21 cellular contexts compared by ENCODE assay signal in genomic region chr20:46414608-46415007, GRCh38. TPM values are rescaled to one million over a fixed set of nuclear protein-coding genes. Genes with fewer than 3 reads are reported as not detected.
DNase-seq lines count a peak whose midpoint lies in the region; ATAC-seq, FAIRE-seq and TF ChIP-seq lines count a peak whose summit lies in the region.
"Had no signal": no experiment of that assay in that cellular context is flagged by ENCODE, and none has a peak within 500 bp of the region (broad histone marks: within the 10 kb centered on the region; RNA-seq: fewer than 3 reads in every experiment).

No MANE protein-coding gene starts in this region.

- H3K4me3 Mint-ChIP-seq in neural progenitor cell: no peak overlapping the region
- H3K4me3 Mint-ChIP-seq: B cell; CD4-positive, alpha-beta T cell; CD8-positive, alpha-beta T cell had no signal

- H3K9me3 ChIP-seq in PC-3 (ENCODE audit: low read length) (no peaks in the 10 kb centered on the region), neural progenitor cell (ENCODE audit: low read depth) (no peaks in the 10 kb centered on the region)
- H3K9me3 ChIP-seq: Caco-2 had no signal

- H3K27ac ChIP-seq in PC-3 (ENCODE audit: low read length): no peak overlapping the region
- H3K27ac ChIP-seq in neural progenitor cell: no peak overlapping the region
- H3K27ac ChIP-seq: 22Rv1; A549; BLaER1 treated with 17β-estradiol and CSF1 and Interleukin-3, amounts not matched to agents 10 nM and 100 nM; C4-2B had no signal

- peak; percentile 56 for ATAC-seq in PC-3
- ATAC-seq in HG02973 (IDR thresholded peaks at IDR 0.05; ENCODE audit: unreplicated experiment): no peak
- ATAC-seq: A549; CD8-positive, alpha-beta T cell had no signal

- intact Hi-C loops in PC-3 (cut with micrococcal nuclease): no loop called here

- H3K4me2 ChIP-seq in PC-3 (ENCODE audit: low read length): no peak overlapping the region
- no peak overlapping the region for H3K4me2 ChIP-seq in neural progenitor cell
- H3K4me2 ChIP-seq: A549; BLaER1 treated with 17β-estradiol and CSF1 and Interleukin-3, amounts not matched to agents 10 nM and 100 nM had no signal

- no peak for FAIRE-seq in bronchial epithelial cell (lab: Jason Lieb, UNC)
- FAIRE-seq: A549, D721Med, G401.6, GM12891, GM19239 had no signal

- H3F3A ChIP-seq in PC-3 (ENCODE audit: low read length, unreplicated experiment) (no peaks in the 10 kb centered on the region), neural progenitor cell (ENCODE audit: low read depth) (peaks cover 9% of the 10 kb centered on the region)

- peaks cover 14% of the 10 kb centered on the region for H3K4me1 Mint-ChIP-seq in neural progenitor cell

- H4K20me1 ChIP-seq in PC-3 (ENCODE audit: low read length) (no peaks in the 10 kb centered on the region), neural progenitor cell (ENCODE audit: low read depth) (no peaks in the 10 kb centered on the region)
- H4K20me1 ChIP-seq: BLaER1 treated with 17β-estradiol and CSF1 and Interleukin-3, amounts not matched to agents 10 nM and 100 nM had no signal

- H3K9ac ChIP-seq in PC-3 (ENCODE audit: low read length) (no peak overlapping the region), neural progenitor cell (no peak overlapping the region)
- H3K9ac ChIP-seq: BLaER1 treated with 17β-estradiol and CSF1 and Interleukin-3, amounts not matched to agents 10 nM and 100 nM had no signal

- DNase-seq in PC-3 (peak; percentile 55), bronchial epithelial cell (ENCODE audit: low read depth) (peak; percentile 40), neural progenitor cell (ENCODE audit: low spot score) (no peak), epidermal melanocyte (ENCODE audit: insufficient read length, low spot score) (no peak)
- DNase-seq: AML-193; Caco-2; Calu3; CD4-positive, alpha-beta T cell; DMS79 treated with DMSO at 0.1 percent for 48 hours; GF-D8 had no signal

- peak overlapping the region; percentile 34 for H3K27ac Mint-ChIP-seq in neural progenitor cell
- H3K27ac Mint-ChIP-seq: B cell; CD4-positive, alpha-beta T cell; CD8-positive, alpha-beta T cell had no signal

- no peaks in the 10 kb centered on the region for H3K9me2 ChIP-seq in PC-3 (replicated peaks; ENCODE audit: low read length)

- H3K27me3 ChIP-seq in PC-3 (ENCODE audit: low read length): peaks cover 57% of the 10 kb centered on the region
- peaks cover 4% of the 10 kb centered on the region for H3K27me3 ChIP-seq in bronchial epithelial cell (ENCODE audit: control insufficient read depth, insufficient read depth, low read length)
- no peaks in the 10 kb centered on the region for H3K27me3 ChIP-seq in neural progenitor cell
- H3K27me3 ChIP-seq: BLaER1 treated with 17β-estradiol and CSF1 and Interleukin-3, amounts not matched to agents 10 nM and 100 nM had no signal

- CTCF ChIA-PET in PC-3 (lab: Charles Lee): interaction anchor here (1.3 kb wide), 1 partner anchor 108 kb away, joined by 3 read pairs; no protein-coding TSS in a partner anchor

- H3K9me3 Mint-ChIP-seq in neural progenitor cell: no peaks in the 10 kb centered on the region
- H3K9me3 Mint-ChIP-seq: CD4-positive, alpha-beta T cell had no signal

- H3K4me1 ChIP-seq in PC-3 (ENCODE audit: insufficient read depth, low read length) (peaks cover 7% of the 10 kb centered on the region; the same call in 1 of the 2 replicates), neural progenitor cell (peaks cover 9% of the 10 kb centered on the region)
- H3K4me1 ChIP-seq: A549 had no signal

- H3K79me2 ChIP-seq in PC-3 (ENCODE audit: low read length) (no peaks in the 10 kb centered on the region), neural progenitor cell (ENCODE audit: low read depth) (no peaks in the 10 kb centered on the region)

- no peak overlapping the region for H3K4me3 ChIP-seq in PC-3 (ENCODE audit: low read length)
- no peak overlapping the region for H3K4me3 ChIP-seq in bronchial epithelial cell (ENCODE audit: low read depth, low read length)
- H3K4me3 ChIP-seq in neural progenitor cell: no peak overlapping the region
- H3K4me3 ChIP-seq: A549; BLaER1 treated with 17β-estradiol and CSF1 and Interleukin-3, amounts not matched to agents 10 nM and 100 nM had no signal

- peaks cover 11% of the 10 kb centered on the region for H3K27me3 Mint-ChIP-seq in neural progenitor cell (ENCODE audit: insufficient read depth, low read depth)

- POLR2A ChIA-PET in PC-3 (lab: Charles Lee; ENCODE audit: unreplicated experiment): no interaction called here

- no peak overlapping the region for H2AFZ ChIP-seq in PC-3 (ENCODE audit: low read length)
- no peak overlapping the region for H2AFZ ChIP-seq in neural progenitor cell (replicated peaks)

- no peaks in the 10 kb centered on the region for H3K36me3 Mint-ChIP-seq in neural progenitor cell
- H3K36me3 Mint-ChIP-seq: CD8-positive, alpha-beta T cell had no signal

- TF ChIP-seq CTCF in PC-3 (conservative IDR thresholded peaks at IDR 0.05; ENCODE audit: low read depth, low read length) (no peak), bronchial epithelial cell (IDR thresholded peaks at IDR 0.05; ENCODE audit: insufficient read depth, low read length, severe bottlenecking) (no peak), neural progenitor cell (IDR thresholded peaks at IDR 0.05) (no peak)

- BruUV-seq in PC-3 (replicated peaks; lab: Mats Ljungman, UMichigan): no TSS peak

- H3K36me3 ChIP-seq in PC-3 (ENCODE audit: low read depth, low read length): no peaks in the 10 kb centered on the region
- H3K36me3 ChIP-seq in bronchial epithelial cell (ENCODE audit: control insufficient read depth, insufficient read depth, low read length): no peaks in the 10 kb centered on the region
- no peaks in the 10 kb centered on the region for H3K36me3 ChIP-seq in neural progenitor cell
- H3K36me3 ChIP-seq: BLaER1 treated with 17β-estradiol and CSF1 and Interleukin-3, amounts not matched to agents 10 nM and 100 nM had no signal

RNA-seq across cellular contexts. Expression of gene ELMO2, which starts 8.2 kb away (rescaled TPM):
- total RNA-seq in PC-3 (2014; rRNA removed) (29.0 and 32.3 TPM in 2 replicates), bronchial epithelial cell (15.5 and 21.1 TPM in 2 replicates), neural progenitor cell (ENCODE audit: low replicate concordance) (53.3 and 64.5 TPM in 2 replicates)

Comparison
In these comparisons a context has a peak if more than half of its experiments do, and no peak if none do; other contexts are left out.
1. DNase-seq: peak in PC-3 (single experiment) and bronchial epithelial cell (single experiment); none in neural progenitor cell (single experiment) and epidermal melanocyte (single experiment).